ENCODE assay signal across 7 cellular contexts in genomic region chr13:77300176-77301141, GRCh38. TPM values are rescaled to one million over a fixed set of nuclear protein-coding genes. Genes with fewer than 3 reads are reported as not detected.
DNase-seq lines count a peak whose midpoint lies in the region; ATAC-seq and TF ChIP-seq lines count a peak whose summit lies in the region.

No MANE protein-coding gene starts in this region.

- BruUV-seq in PC-3 (replicated peaks; lab: Mats Ljungman, UMichigan): no TSS peak

- no peaks in the 10 kb centered on the region for H3K36me3 ChIP-seq in PC-3 (ENCODE audit: low read depth, low read length)

- H3F3A ChIP-seq in PC-3 (ENCODE audit: low read length, unreplicated experiment): no peaks in the 10 kb centered on the region

- H3K36me3 Mint-ChIP-seq in type B pancreatic cell: peaks cover 4% of the 10 kb centered on the region
- H3K36me3 Mint-ChIP-seq in activated CD4-positive, alpha-beta memory T cell treated with anti-CD3 and anti-CD28 coated beads, Interleukin-2, amount 10 ng/mL, durations not matched to agents 7 days and 5 days (ENCODE audit: low read depth): peaks cover 16% of the 10 kb centered on the region

- CTCF ChIA-PET in PC-3 (lab: Charles Lee): no interaction called here
- CTCF ChIA-PET in activated CD4-positive, alpha-beta memory T cell treated with anti-CD3 and anti-CD28 coated beads, Interleukin-2, amount 10 ng/mL, durations not matched to agents 7 days and 5 days (lab: Charles Lee): interaction anchor here (1.3 kb wide), 1 partner anchor 17 kb away, joined by 4 read pairs; no protein-coding TSS in a partner anchor

- peaks cover 9% of the 10 kb centered on the region; the same call in 1 of the 2 replicates for H3K4me1 ChIP-seq in PC-3 (ENCODE audit: insufficient read depth, low read length)

- no peak overlapping the region for H3K9ac ChIP-seq in PC-3 (ENCODE audit: low read length)

- no peak overlapping the region for H2AFZ ChIP-seq in PC-3 (ENCODE audit: low read length)

- 0 out of 2 replicates have a peak, but pooled peaks cover 3% of the 10 kb centered on the region for H4K20me1 ChIP-seq in PC-3 (ENCODE audit: low read length)

- ATAC-seq in GM21447 (IDR thresholded peaks at IDR 0.05; ENCODE audit: unreplicated experiment) (peak; percentile 37), PC-3 (peak; percentile 58)

- H3K27me3 Mint-ChIP-seq in type B pancreatic cell: no peaks in the 10 kb centered on the region
- no peaks in the 10 kb centered on the region for H3K27me3 Mint-ChIP-seq in activated CD4-positive, alpha-beta memory T cell treated with anti-CD3 and anti-CD28 coated beads, Interleukin-2, amount 10 ng/mL, durations not matched to agents 7 days and 5 days

- peaks cover 25% of the 10 kb centered on the region for H3K4me1 Mint-ChIP-seq in type B pancreatic cell (ENCODE audit: unreplicated experiment)
- peaks cover 22% of the 10 kb centered on the region for H3K4me1 Mint-ChIP-seq in activated CD4-positive, alpha-beta memory T cell treated with anti-CD3 and anti-CD28 coated beads, Interleukin-2, amount 10 ng/mL, durations not matched to agents 7 days and 5 days

- peak; percentile 23 for DNase-seq in PC-3
- DNase-seq in fibroblast of peridontal ligament (ENCODE audit: extremely low read depth): peak; percentile 78
- peak; percentile 41 for DNase-seq in stromal cell of bone marrow (ENCODE audit: low read depth)
- no peak for DNase-seq in NCI-H524 treated with DMSO at 0.1 percent for 48 hours (lab: John Stamatoyannopoulos, UW)
- DNase-seq in type B pancreatic cell (ENCODE audit: extremely low spot score, unreplicated experiment): no peak
- DNase-seq in activated CD4-positive, alpha-beta memory T cell treated with anti-CD3 and anti-CD28 coated beads, Interleukin-2, amount 10 ng/mL, durations not matched to agents 7 days and 5 days: no peak

- no peak overlapping the region for H3K4me3 Mint-ChIP-seq in type B pancreatic cell
- no peak overlapping the region for H3K4me3 Mint-ChIP-seq in activated CD4-positive, alpha-beta memory T cell treated with anti-CD3 and anti-CD28 coated beads, Interleukin-2, amount 10 ng/mL, durations not matched to agents 7 days and 5 days

- POLR2A ChIA-PET in PC-3 (lab: Charles Lee; ENCODE audit: unreplicated experiment): interaction anchor here (0.6 kb wide), 1 partner anchor 144 kb away, joined by 4 read pairs; no protein-coding TSS in a partner anchor
- POLR2A ChIA-PET in activated CD4-positive, alpha-beta memory T cell treated with anti-CD3 and anti-CD28 coated beads, Interleukin-2, amount 10 ng/mL, durations not matched to agents 7 days and 5 days (lab: Charles Lee): no interaction called here

- no peak overlapping the region for H3K4me3 ChIP-seq in PC-3 (ENCODE audit: low read length)

- no peak overlapping the region for H3K4me2 ChIP-seq in PC-3 (ENCODE audit: low read length)

- no peaks in the 10 kb centered on the region for H3K27me3 ChIP-seq in PC-3 (ENCODE audit: low read length)

- no peaks in the 10 kb centered on the region for H3K9me3 Mint-ChIP-seq in type B pancreatic cell
- H3K9me3 Mint-ChIP-seq in activated CD4-positive, alpha-beta memory T cell treated with anti-CD3 and anti-CD28 coated beads, Interleukin-2, amount 10 ng/mL, durations not matched to agents 7 days and 5 days: no peaks in the 10 kb centered on the region

- peaks cover 86% of the 10 kb centered on the region for H3K79me2 ChIP-seq in PC-3 (ENCODE audit: low read length)

- no peaks in the 10 kb centered on the region for H3K9me3 ChIP-seq in PC-3 (ENCODE audit: low read length)

- no peak overlapping the region for H3K27ac Mint-ChIP-seq in type B pancreatic cell
- no peak overlapping the region for H3K27ac Mint-ChIP-seq in activated CD4-positive, alpha-beta memory T cell treated with anti-CD3 and anti-CD28 coated beads, Interleukin-2, amount 10 ng/mL, durations not matched to agents 7 days and 5 days

- no peak for TF ChIP-seq CTCF in PC-3 (conservative IDR thresholded peaks at IDR 0.05; ENCODE audit: low read depth, low read length)
- TF ChIP-seq CTCF in type B pancreatic cell (conservative IDR thresholded peaks at IDR 0.05): no peak

- intact Hi-C loops in PC-3 (cut with micrococcal nuclease): no loop called here

- H3K9me2 ChIP-seq in PC-3 (replicated peaks; ENCODE audit: low read length): no peaks in the 10 kb centered on the region

- no peak overlapping the region for H3K27ac ChIP-seq in PC-3 (ENCODE audit: low read length)

RNA-seq across cellular contexts. Expression of gene MYCBP2, which starts 26.4 kb away (rescaled TPM):
- total RNA-seq in PC-3 (2014; rRNA removed) (53.3 and 85.2 TPM in 2 replicates), type B pancreatic cell (ENCODE audit: low replicate concordance) (71.7 and 95.7 TPM in 2 replicates)
- 100 to 1,000 TPM in 1 of 2 experiments, 10 to 100 TPM in 1; 81.9 to 105 TPM for total RNA-seq in activated CD4-positive, alpha-beta memory T cell treated with anti-CD3 and anti-CD28 coated beads, Interleukin-2, amount 10 ng/mL, durations not matched to agents 7 days and 5 days

Comparison
In these comparisons a context has a peak if more than half of its experiments do, and no peak if none do; other contexts are left out.
1. DNase-seq: peak in PC-3 (single experiment), fibroblast of peridontal ligament (single experiment) and stromal cell of bone marrow (single experiment); none in NCI-H524 treated with DMSO at 0.1 percent for 48 hours (single experiment), type B pancreatic cell (single experiment) and activated CD4-positive, alpha-beta memory T cell treated with anti-CD3 and anti-CD28 coated beads, Interleukin-2, amount 10 ng/mL, durations not matched to agents 7 days and 5 days (single experiment).